1 cellular context compared by ENCODE assay signal in genomic region chr20:37527638-37528441, GRCh38.
TF ChIP-seq lines count a peak whose summit lies in the region.

TSS of gene BLCAP (minus strand) at chr20:37527876. CDS start at chr20:37519174, 8,702 bp downstream.

TF ChIP-seq in K562, 482 proteins besides CTCF, POLR2A, EP300 and RAD21 (continued from another document and continues in another):
- no peak for TF ChIP-seq ZNF436 (CRISPR knock-in tag; IDR thresholded peaks at IDR 0.05)
- no peak for TF ChIP-seq KAT8 (IDR thresholded peaks at IDR 0.05; ENCODE audit: low read depth)
- peak; percentile 25 for TF ChIP-seq PRDM10 (IDR thresholded peaks at IDR 0.05; ENCODE audit: partially characterized antibody)
- no peak; a peak in 1 of 4 replicates for TF ChIP-seq SRF (CRISPR knock-in tag; IDR thresholded peaks at IDR 0.05)
- no peak for TF ChIP-seq SMARCA4 (IDR thresholded peaks at IDR 0.05)
- TF ChIP-seq ARID1B (IDR thresholded peaks at IDR 0.05) = no peak
- 0 out of 2 replicates have a peak, but pooled peaks have one; percentile 21 for TF ChIP-seq ZNF609 (CRISPR knock-in tag; IDR thresholded peaks at IDR 0.05; ENCODE audit: borderline replicate concordance)
- TF ChIP-seq E4F1 (CRISPR knock-in tag; IDR thresholded peaks at IDR 0.05; ENCODE audit: borderline replicate concordance) = no peak
- TF ChIP-seq STAT6 (CRISPR knock-in tag; IDR thresholded peaks at IDR 0.05) = 0 out of 2 replicates have a peak, but pooled peaks have one; percentile 10
- no peak for TF ChIP-seq CUX1 (CRISPR knock-in tag; IDR thresholded peaks at IDR 0.05)
- TF ChIP-seq ZNF780A (CRISPR knock-in tag; IDR thresholded peaks at IDR 0.05) = no peak
- no peak for TF ChIP-seq PATZ1 (CRISPR knock-in tag; IDR thresholded peaks at IDR 0.05; ENCODE audit: borderline replicate concordance)
- no peak for TF ChIP-seq ARID3B (CRISPR knock-in tag; IDR thresholded peaks at IDR 0.05; ENCODE audit: borderline replicate concordance)
- no peak for TF ChIP-seq ATF2 (CRISPR knock-in tag; IDR thresholded peaks at IDR 0.05)
- TF ChIP-seq ZNF316 (IDR thresholded peaks at IDR 0.05) = no peak
- no peak for TF ChIP-seq THRB (CRISPR knock-in tag; conservative IDR thresholded peaks at IDR 0.05)
